13 cellular contexts compared by ENCODE assay signal in genomic region chr10:108894402-108895301, GRCh38.
DNase-seq lines count a peak whose midpoint lies in the region; ATAC-seq, FAIRE-seq and TF ChIP-seq lines count a peak whose summit lies in the region.
"Had no signal": no experiment of that assay in that cellular context is flagged by ENCODE, and none has a peak within 500 bp of the region (broad histone marks: within the 10 kb centered on the region; RNA-seq: fewer than 3 reads in every experiment).

No MANE protein-coding gene starts in this region.

- H3K9me3 ChIP-seq in BLaER1 (no peaks in the 10 kb centered on the region), MM.1S (replicated peaks; ENCODE audit: insufficient read depth, low read length) (no peaks in the 10 kb centered on the region), esophagus squamous epithelium (no peaks in the 10 kb centered on the region)
- H3K9me3 ChIP-seq: A549 had no signal

- ATAC-seq in GM19397 (IDR thresholded peaks at IDR 0.05; ENCODE audit: unreplicated experiment) (peak; percentile 85), HG02870 (IDR thresholded peaks at IDR 0.05; ENCODE audit: unreplicated experiment) (peak; percentile 73), HG03521 (IDR thresholded peaks at IDR 0.05; ENCODE audit: unreplicated experiment) (peak; percentile 91)
- ATAC-seq: A549 had no signal

- H3K4me3 ChIP-seq in BLaER1 (no peak overlapping the region), MM.1S (ENCODE audit: low read length) (no peak overlapping the region), esophagus squamous epithelium (no peak overlapping the region)
- H3K4me3 ChIP-seq: A549, skin epidermis had no signal

- H3K36me3 ChIP-seq in BLaER1, result no peaks in the 10 kb centered on the region
- H3K36me3 ChIP-seq in MM.1S (replicated peaks; ENCODE audit: insufficient read depth, low read length), result no peaks in the 10 kb centered on the region
- H3K36me3 ChIP-seq in esophagus squamous epithelium, result no peaks in the 10 kb centered on the region
- H3K36me3 ChIP-seq: brain microvascular endothelial cell had no signal

- no peak overlapping the region for H2AFZ ChIP-seq in MM.1S (ENCODE audit: low read length)

- H3K4me2 ChIP-seq in BLaER1 (peak overlapping the region; percentile 39), MM.1S (ENCODE audit: low read depth, low read length) (no peak overlapping the region)
- H3K4me2 ChIP-seq: A549 had no signal

- no peak for TF ChIP-seq POLR2A in esophagus squamous epithelium (IDR thresholded peaks at IDR 0.05)

- TF ChIP-seq CTCF in MM.1S (IDR thresholded peaks at IDR 0.05; ENCODE audit: low read length) (no peak), esophagus squamous epithelium (IDR thresholded peaks at IDR 0.05) (no peak)

- H3K79me2 ChIP-seq in MM.1S (ENCODE audit: low read length), result no peaks in the 10 kb centered on the region

- H3K4me1 ChIP-seq in BLaER1 (peaks cover 13% of the 10 kb centered on the region), MM.1S (ENCODE audit: low read length) (no peaks in the 10 kb centered on the region), esophagus squamous epithelium (no peaks in the 10 kb centered on the region)
- H3K4me1 ChIP-seq: A549 had no signal

- H3K27me3 ChIP-seq in BLaER1 (no peaks in the 10 kb centered on the region), MM.1S (replicated peaks; ENCODE audit: insufficient read depth, low read length) (no peaks in the 10 kb centered on the region), esophagus squamous epithelium (no peaks in the 10 kb centered on the region)
- H3K27me3 ChIP-seq: brain microvascular endothelial cell had no signal

- no peaks in the 10 kb centered on the region for H3F3A ChIP-seq in MM.1S (ENCODE audit: insufficient read depth, low read length)

- H3K9me2 ChIP-seq in MM.1S (replicated peaks; ENCODE audit: insufficient read depth, low read length), result no peaks in the 10 kb centered on the region

- no peak overlapping the region for H3K27ac ChIP-seq in BLaER1
- no peak overlapping the region for H3K27ac ChIP-seq in MM.1S (ENCODE audit: low read length)
- no peak overlapping the region for H3K27ac ChIP-seq in esophagus squamous epithelium
- H3K27ac ChIP-seq: A549, brain microvascular endothelial cell, skin epidermis had no signal

- no peak for FAIRE-seq in HTR-8/SVneo (lab: Jason Lieb, UNC)
- FAIRE-seq: A549 had no signal

- H3K9ac ChIP-seq in BLaER1, result no peak overlapping the region
- no peak overlapping the region for H3K9ac ChIP-seq in MM.1S (ENCODE audit: low read length)

- WGBS in esophagus squamous epithelium, 2 donors, result 69 to 74% methylated on average over 8 of the region's 8 CpGs

- DNase-seq in glomerular visceral epithelial cell (ENCODE audit: extremely low spot score) (no peak), MM.1S (no peak), HTR-8/SVneo (ENCODE audit: insufficient read length, low spot score) (no peak), esophagus squamous epithelium (lab: John Stamatoyannopoulos, UW) (no peak)
- DNase-seq: brain microvascular endothelial cell, DND-41, T-helper 9 cell had no signal

- H4K20me1 ChIP-seq in BLaER1, result no peaks in the 10 kb centered on the region
- H4K20me1 ChIP-seq in MM.1S (ENCODE audit: insufficient read depth, low read length), result no peaks in the 10 kb centered on the region

- intact Hi-C loops in esophagus squamous epithelium (cut with DNase I), result no loop called here
